ENCODE assay signal across 13 cellular contexts in genomic region chr19:20611866-20612265, GRCh38.
"Had no signal": no experiment of that assay in that cellular context is flagged by ENCODE, and none has a peak within 500 bp of the region (broad histone marks: within the 10 kb centered on the region; RNA-seq: fewer than 3 reads in every experiment).

No MANE protein-coding gene starts in this region.

- H3K4me3 ChIP-seq: lung had no signal

- H3K9me3 ChIP-seq: uterus had no signal

- DNase-seq: activated CD4-positive, alpha-beta T cell treated with anti-CD3 and anti-CD28 coated beads for 4 hours; activated CD8-positive, alpha-beta T cell treated with anti-CD3 and anti-CD28 coated beads, Interleukin-2, amount 10 ng/mL, durations not matched to agents 7 days and 5 days; activated naive CD4-positive, alpha-beta T cell; activated naive CD8-positive, alpha-beta T cell treated with anti-CD3 and anti-CD28 coated beads, Interleukin-2, amount 50 U/mL, for 24 hours; endodermal cell; erythroblast; occipital lobe; stimulated activated CD4-positive, alpha-beta T cell treated with anti-CD3 and anti-CD28 coated beads, Interleukin-15, amount 100 ng/mL, for 24 hours; stimulated activated CD4-positive, alpha-beta T cell treated with anti-CD3 and anti-CD28 coated beads, Interleukin-4, amount 100 ng/mL, for 24 hours; T-helper 1 cell; tibial artery; uterus had no signal

- H3K27me3 ChIP-seq: tibial artery, uterus had no signal

- H3K4me1 ChIP-seq: uterus had no signal

- H3K36me3 ChIP-seq: tibial artery, uterus had no signal
